18 cellular contexts compared by ENCODE assay signal in genomic region chr1:198830397-198830796, GRCh38.
DNase-seq lines count a peak whose midpoint lies in the region; ATAC-seq and TF ChIP-seq lines count a peak whose summit lies in the region.
"Had no signal": no experiment of that assay in that cellular context is flagged by ENCODE, and none has a peak within 500 bp of the region (broad histone marks: within the 10 kb centered on the region; RNA-seq: fewer than 3 reads in every experiment).

No MANE protein-coding gene starts in this region.

- no peaks in the 10 kb centered on the region for H3K9me3 ChIP-seq in stomach
- H3K9me3 ChIP-seq: thoracic aorta had no signal

- H3K4me1 ChIP-seq in foreskin keratinocyte (peaks cover 14% of the 10 kb centered on the region), stomach (no peaks in the 10 kb centered on the region)

- H3K27me3 ChIP-seq in foreskin keratinocyte: no peaks in the 10 kb centered on the region
- no peaks in the 10 kb centered on the region for H3K27me3 ChIP-seq in stomach

- POLR2A ChIA-PET in activated naive CD8-positive, alpha-beta T cell treated with anti-CD3 and anti-CD28 coated beads, Interleukin-2, amount 10 ng/mL, durations not matched to agents 7 days and 5 days (lab: Charles Lee): no interaction called here

- TF ChIP-seq CTCF in foreskin keratinocyte (conservative IDR thresholded peaks at IDR 0.05): no peak
- TF ChIP-seq CTCF in type B pancreatic cell (conservative IDR thresholded peaks at IDR 0.05): no peak
- TF ChIP-seq CTCF in endothelial cell (IDR thresholded peaks at IDR 0.05; ENCODE audit: unreplicated experiment): no peak
- no peak for TF ChIP-seq CTCF in stomach (IDR thresholded peaks at IDR 0.05)

- H3K36me3 Mint-ChIP-seq in activated naive CD8-positive, alpha-beta T cell treated with anti-CD3 and anti-CD28 coated beads, Interleukin-2, amount 10 ng/mL, durations not matched to agents 7 days and 5 days: peaks cover 5% of the 10 kb centered on the region
- no peaks in the 10 kb centered on the region for H3K36me3 Mint-ChIP-seq in activated naive CD8-positive, alpha-beta T cell treated with anti-CD3 and anti-CD28 coated beads for 36 hours
- H3K36me3 Mint-ChIP-seq in type B pancreatic cell (no peaks in the 10 kb centered on the region), endothelial cell (ENCODE audit: low read depth, unreplicated experiment) (no peaks in the 10 kb centered on the region)
- H3K36me3 Mint-ChIP-seq: stimulated activated naive B cell treated with anti-CD40 and anti-IgM and Interleukin-4, amounts not matched to agents 10 μg/mL and 1 μg/mL and 100 μg/mL, for 72 hours had no signal

- H3K4me1 Mint-ChIP-seq in activated naive CD8-positive, alpha-beta T cell treated with anti-CD3 and anti-CD28 coated beads, Interleukin-2, amount 10 ng/mL, durations not matched to agents 7 days and 5 days: peaks cover 13% of the 10 kb centered on the region
- H3K4me1 Mint-ChIP-seq in activated naive CD8-positive, alpha-beta T cell treated with anti-CD3 and anti-CD28 coated beads for 36 hours: peaks cover 9% of the 10 kb centered on the region
- H3K4me1 Mint-ChIP-seq in type B pancreatic cell (ENCODE audit: unreplicated experiment) (peaks cover 10% of the 10 kb centered on the region), endothelial cell (ENCODE audit: unreplicated experiment) (peaks cover 4% of the 10 kb centered on the region)

- H3K4me3 ChIP-seq in stomach: no peak overlapping the region
- H3K4me3 ChIP-seq: thoracic aorta had no signal

- DNase-seq in activated naive CD8-positive, alpha-beta T cell treated with anti-CD3 and anti-CD28 coated beads, Interleukin-2, amount 10 ng/mL, durations not matched to agents 7 days and 5 days: no peak
- no peak for DNase-seq in activated naive CD8-positive, alpha-beta T cell treated with anti-CD3 and anti-CD28 coated beads for 36 hours
- DNase-seq in UCSD-AML1 (lab: John Stamatoyannopoulos, UW; ENCODE audit: unreplicated experiment): peak; percentile 6
- peak; percentile 33 to 35 for DNase-seq in foreskin keratinocyte
- DNase-seq in type B pancreatic cell (ENCODE audit: extremely low spot score, unreplicated experiment): no peak
- no peak for DNase-seq in SK-N-DZ (ENCODE audit: low spot score)
- DNase-seq in endothelial cell (ENCODE audit: low spot score): no peak
- DNase-seq in stomach: no peak
- DNase-seq: activated CD8-positive, alpha-beta memory T cell treated with anti-CD3 and anti-CD28 coated beads, Interleukin-2, amount 50 U/mL, for 4 hours; activated effector memory CD4-positive, alpha-beta T cell treated with anti-CD3 and anti-CD28 coated beads, Interleukin-2, amount 50 U/mL, for 16 hours; effector CD8-positive, alpha-beta T cell; midbrain; NCI-H69; SHP77; stimulated activated CD4-positive, alpha-beta T cell treated with anti-CD3 and anti-CD28 coated beads, Interleukin-2, amount 100 ng/mL, for 24 hours; stimulated activated naive B cell treated with anti-CD40 and anti-IgM and Interleukin-4, amounts not matched to agents 10 μg/mL and 1 μg/mL and 100 μg/mL, for 72 hours had no signal

- no peak for TF ChIP-seq POLR2A in stomach (IDR thresholded peaks at IDR 0.05)

- no peak overlapping the region for H3K27ac Mint-ChIP-seq in activated naive CD8-positive, alpha-beta T cell treated with anti-CD3 and anti-CD28 coated beads, Interleukin-2, amount 10 ng/mL, durations not matched to agents 7 days and 5 days
- H3K27ac Mint-ChIP-seq in activated naive CD8-positive, alpha-beta T cell treated with anti-CD3 and anti-CD28 coated beads for 36 hours: no peak overlapping the region
- H3K27ac Mint-ChIP-seq in type B pancreatic cell (peak overlapping the region; percentile 43), endothelial cell (ENCODE audit: unreplicated experiment) (no peak overlapping the region)
- H3K27ac Mint-ChIP-seq: stimulated activated naive B cell treated with anti-CD40 and anti-IgM and Interleukin-4, amounts not matched to agents 10 μg/mL and 1 μg/mL and 100 μg/mL, for 72 hours had no signal

- no peak overlapping the region for H3K27ac ChIP-seq in foreskin keratinocyte
- no peak overlapping the region for H3K27ac ChIP-seq in stomach
- H3K27ac ChIP-seq: thoracic aorta had no signal

- H3K36me3 ChIP-seq in stomach: no peaks in the 10 kb centered on the region
- H3K36me3 ChIP-seq: thoracic aorta had no signal

- no peak for TF ChIP-seq EP300 in stomach (IDR thresholded peaks at IDR 0.05)

- H3K27me3 Mint-ChIP-seq in activated naive CD8-positive, alpha-beta T cell treated with anti-CD3 and anti-CD28 coated beads, Interleukin-2, amount 10 ng/mL, durations not matched to agents 7 days and 5 days: peaks cover 2% of the 10 kb centered on the region
- H3K27me3 Mint-ChIP-seq in activated naive CD8-positive, alpha-beta T cell treated with anti-CD3 and anti-CD28 coated beads for 36 hours: no peaks in the 10 kb centered on the region
- no peaks in the 10 kb centered on the region for H3K27me3 Mint-ChIP-seq in type B pancreatic cell
- peaks cover 1% of the 10 kb centered on the region for H3K27me3 Mint-ChIP-seq in endothelial cell (ENCODE audit: unreplicated experiment)
- H3K27me3 Mint-ChIP-seq: stimulated activated naive B cell treated with anti-CD40 and anti-IgM and Interleukin-4, amounts not matched to agents 10 μg/mL and 1 μg/mL and 100 μg/mL, for 72 hours had no signal

- 74 to 87% (median 80%) methylated on average over 6 of the region's 6 CpGs for WGBS in stomach, 5 donors

- intact Hi-C loops in stomach (cut with DNase I; ENCODE audit: low total_unique reads): no loop called here

- no peaks in the 10 kb centered on the region for H3K9me3 Mint-ChIP-seq in activated naive CD8-positive, alpha-beta T cell treated with anti-CD3 and anti-CD28 coated beads, Interleukin-2, amount 10 ng/mL, durations not matched to agents 7 days and 5 days
- no peaks in the 10 kb centered on the region for H3K9me3 Mint-ChIP-seq in activated naive CD8-positive, alpha-beta T cell treated with anti-CD3 and anti-CD28 coated beads for 36 hours
- H3K9me3 Mint-ChIP-seq in type B pancreatic cell (no peaks in the 10 kb centered on the region), endothelial cell (ENCODE audit: unreplicated experiment) (no peaks in the 10 kb centered on the region)
- H3K9me3 Mint-ChIP-seq: stimulated activated naive B cell treated with anti-CD40 and anti-IgM and Interleukin-4, amounts not matched to agents 10 μg/mL and 1 μg/mL and 100 μg/mL, for 72 hours had no signal

- peak overlapping the region; percentile 15 for H3K4me3 Mint-ChIP-seq in activated naive CD8-positive, alpha-beta T cell treated with anti-CD3 and anti-CD28 coated beads, Interleukin-2, amount 10 ng/mL, durations not matched to agents 7 days and 5 days
- no peak overlapping the region for H3K4me3 Mint-ChIP-seq in activated naive CD8-positive, alpha-beta T cell treated with anti-CD3 and anti-CD28 coated beads for 36 hours
- H3K4me3 Mint-ChIP-seq in type B pancreatic cell: no peak overlapping the region
- H3K4me3 Mint-ChIP-seq in endothelial cell (ENCODE audit: unreplicated experiment): no peak overlapping the region
- H3K4me3 Mint-ChIP-seq: stimulated activated naive B cell treated with anti-CD40 and anti-IgM and Interleukin-4, amounts not matched to agents 10 μg/mL and 1 μg/mL and 100 μg/mL, for 72 hours had no signal

- no peak for ATAC-seq in activated naive CD8-positive, alpha-beta T cell treated with anti-CD3 and anti-CD28 coated beads, Interleukin-2, amount 10 ng/mL, durations not matched to agents 7 days and 5 days (ENCODE audit: low read depth)
- ATAC-seq in foreskin keratinocyte: peak; percentile 87
- ATAC-seq: left lobe of liver; stimulated activated naive B cell treated with anti-CD40 and anti-IgM and Interleukin-4, amounts not matched to agents 10 μg/mL and 1 μg/mL and 100 μg/mL, for 72 hours had no signal

Comparison
In these comparisons a context has a peak if more than half of its experiments do, and no peak if none do; other contexts are left out.
1. DNase-seq: peak in UCSD-AML1 (single experiment) and foreskin keratinocyte (2 of 2); none in activated naive CD8-positive, alpha-beta T cell treated with anti-CD3 and anti-CD28 coated beads, Interleukin-2, amount 10 ng/mL, durations not matched to agents 7 days and 5 days (single experiment), activated naive CD8-positive, alpha-beta T cell treated with anti-CD3 and anti-CD28 coated beads for 36 hours (single experiment), type B pancreatic cell (single experiment), SK-N-DZ (single experiment), endothelial cell (single experiment) and stomach (single experiment).